ENCODE assay signal across 9 cellular contexts in genomic region chr7:142855401-142855743, GRCh38. TPM values are rescaled to one million over a fixed set of nuclear protein-coding genes. Genes with fewer than 3 reads are reported as not detected.
A peak's percentile ranks its signal among the peaks of the same experiment; 100 is the strongest.
DNase-seq lines count a peak whose midpoint lies in the region; ATAC-seq and TF ChIP-seq lines count a peak whose summit lies in the region.
"Had no signal": no experiment of that assay in that cellular context is flagged by ENCODE, and none has a peak within 500 bp of the region (broad histone marks: within the 10 kb centered on the region; RNA-seq: fewer than 3 reads in every experiment).

No MANE protein-coding gene starts in this region.

- peaks cover 1% of the 10 kb centered on the region for H3K4me1 ChIP-seq in ovary (ENCODE audit: insufficient read depth)

- H3K4me3 ChIP-seq in NB4 (ENCODE audit: low read depth, low read length) (peak overlapping the region; percentile 54), ovary (peak overlapping the region; percentile 89)

- TF ChIP-seq EP300 in ovary (IDR thresholded peaks at IDR 0.05) = no peak

- no peak for TF ChIP-seq POLR2A in NB4 (IDR thresholded peaks at IDR 0.05; ENCODE audit: extremely low read depth, insufficient read length)
- no peak for TF ChIP-seq POLR2A in ovary (IDR thresholded peaks at IDR 0.05)

- ATAC-seq in GM18909 (IDR thresholded peaks at IDR 0.05; ENCODE audit: poor library complexity, unreplicated experiment) (peak; percentile 3), HG03521 (IDR thresholded peaks at IDR 0.05; ENCODE audit: unreplicated experiment) (no peak)

- H3K4me1 Mint-ChIP-seq in endothelial cell (ENCODE audit: unreplicated experiment) = peaks cover 3% of the 10 kb centered on the region

- H3K27ac ChIP-seq in ovary = peak overlapping the region; percentile 60 to 87

- H3K36me3 Mint-ChIP-seq in endothelial cell (ENCODE audit: low read depth, unreplicated experiment) = no peaks in the 10 kb centered on the region

- peaks cover 9% of the 10 kb centered on the region for H3K27me3 Mint-ChIP-seq in endothelial cell (ENCODE audit: unreplicated experiment)

- H3K36me3 ChIP-seq in ovary = no peaks in the 10 kb centered on the region

- H3K27me3 ChIP-seq in ovary = no peaks in the 10 kb centered on the region

- TF ChIP-seq CTCF in NB4 (IDR thresholded peaks at IDR 0.05; ENCODE audit: low read depth, low read length) = no peak
- no peak for TF ChIP-seq CTCF in endothelial cell (IDR thresholded peaks at IDR 0.05; ENCODE audit: unreplicated experiment)
- no peak for TF ChIP-seq CTCF in ovary (IDR thresholded peaks at IDR 0.05)

- no peak overlapping the region for H3K27ac Mint-ChIP-seq in endothelial cell (ENCODE audit: unreplicated experiment)

- no peaks in the 10 kb centered on the region for H3K9me3 ChIP-seq in ovary

- 1 to 24% (median 10%) methylated on average over 6 to 9 of the region's 9 CpGs for WGBS in ovary, 3 donors

- no peaks in the 10 kb centered on the region for H3K9me3 Mint-ChIP-seq in endothelial cell (ENCODE audit: unreplicated experiment)

- intact Hi-C loops in ovary (cut with DNase I) = loop anchor here in 1 of 4 donors (5.0 to 10.0 kb wide), 2 partner anchors 149 to 362 kb away; no protein-coding TSS in a partner anchor

- DNase-seq in NB4 (ENCODE audit: low read depth) (peak; percentile 56), endothelial cell (ENCODE audit: low spot score) (no peak), ovary (no peak), NCI-H146 treated with DMSO at 0.1 percent for 48 hours (lab: John Stamatoyannopoulos, UW; ENCODE audit: unreplicated experiment) (no peak), AG08396 (ENCODE audit: low spot score) (no peak), superior temporal gyrus (ENCODE audit: extremely low spot score) (no peak)

- peak overlapping the region; percentile 81 for H3K4me3 Mint-ChIP-seq in endothelial cell (ENCODE audit: unreplicated experiment)

RNA-seq across cellular contexts. Expression of gene EPHB6, which starts 0.5 kb away (rescaled TPM):
- total RNA-seq in endothelial cell (ENCODE audit: unreplicated experiment) (3.8 TPM), ovary (10 to 100 TPM; 17.9 to 41.1 (median 31.9) TPM)
- polyA plus RNA-seq in ovary = 10 to 100 TPM; 10.7 to 14.1 TPM

RNA-seq across cellular contexts. Expression of gene TRPV6, which starts 30.2 kb away (rescaled TPM):
- total RNA-seq in endothelial cell (ENCODE audit: unreplicated experiment) = not detected
- total RNA-seq in ovary = 1 to 10 TPM in 2 of 7 donors, under 1 TPM in 1, not detected in 4; 0.51 to 9.7 (median 1.5) TPM
- under 1 TPM; 0.03 to 0.19 TPM for polyA plus RNA-seq in ovary
- total RNA-seq: T-helper 1 cell treated with Interleukin-12 subunit alpha and Interleukin-12 subunit beta and Interleukin-4 antibody, amounts not matched to agents 30 ng/mL and 1 ng/mL, for 36 hours had no signal
